2 cellular contexts compared by ENCODE assay signal in the genomic region with DNA sequence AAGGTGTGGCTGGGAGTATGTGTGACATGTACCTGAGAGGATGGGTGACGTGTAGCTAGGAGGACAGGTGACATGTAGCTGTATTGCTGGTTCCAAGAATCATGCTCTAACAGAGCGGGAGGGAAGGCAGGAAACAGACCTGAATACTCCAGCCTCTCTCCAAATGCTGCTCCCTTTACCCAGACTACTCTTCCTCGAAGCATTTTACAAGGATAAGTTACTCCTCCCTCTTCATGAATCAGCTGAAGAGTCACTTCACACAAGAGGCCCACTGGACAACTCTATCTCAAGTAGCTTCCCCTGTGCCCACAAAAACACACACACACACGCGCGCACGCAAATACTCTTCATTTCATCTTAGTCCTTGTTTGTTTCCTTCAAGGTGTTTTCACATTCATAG.
TF ChIP-seq lines count a peak whose summit lies in the region.

No MANE protein-coding gene starts in this region.

TF ChIP-seq in IMR-90, 13 proteins besides CTCF, POLR2A, EP300 and RAD21:
- TF ChIP-seq CHD1 (IDR thresholded peaks at IDR 0.05; ENCODE audit: low read depth, low read length), result no peak
- TF ChIP-seq NFE2L2 (IDR thresholded peaks at IDR 0.05; ENCODE audit: low read depth, low read length), result no peak
- TF ChIP-seq MAZ (IDR thresholded peaks at IDR 0.05; ENCODE audit: borderline replicate concordance, low read depth, low read length), result no peak
- no peak for TF ChIP-seq BHLHE40 (IDR thresholded peaks at IDR 0.05; ENCODE audit: low read depth, low read length)
- no peak for TF ChIP-seq MXI1 (IDR thresholded peaks at IDR 0.05; ENCODE audit: borderline replicate concordance, low read depth, low read length)
- TF ChIP-seq RCOR1 (IDR thresholded peaks at IDR 0.05; ENCODE audit: insufficient replicate concordance, low read length), result no peak
- no peak for TF ChIP-seq FOS (IDR thresholded peaks at IDR 0.05; ENCODE audit: low read depth, low read length)
- no peak for TF ChIP-seq SMC3 (IDR thresholded peaks at IDR 0.05; ENCODE audit: low read depth, low read length)
- no peak for TF ChIP-seq CEBPB (IDR thresholded peaks at IDR 0.05; ENCODE audit: low read depth, low read length)
- TF ChIP-seq, protein P1, sequence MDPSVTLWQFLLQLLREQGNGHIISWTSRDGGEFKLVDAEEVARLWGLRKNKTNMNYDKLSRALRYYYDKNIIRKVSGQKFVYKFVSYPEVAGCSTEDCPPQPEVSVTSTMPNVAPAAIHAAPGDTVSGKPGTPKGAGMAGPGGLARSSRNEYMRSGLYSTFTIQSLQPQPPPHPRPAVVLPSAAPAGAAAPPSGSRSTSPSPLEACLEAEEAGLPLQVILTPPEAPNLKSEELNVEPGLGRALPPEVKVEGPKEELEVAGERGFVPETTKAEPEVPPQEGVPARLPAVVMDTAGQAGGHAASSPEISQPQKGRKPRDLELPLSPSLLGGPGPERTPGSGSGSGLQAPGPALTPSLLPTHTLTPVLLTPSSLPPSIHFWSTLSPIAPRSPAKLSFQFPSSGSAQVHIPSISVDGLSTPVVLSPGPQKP (IDR thresholded peaks at IDR 0.05; ENCODE audit: borderline replicate concordance, low read depth, low read length), result no peak
- TF ChIP-seq MAFK (IDR thresholded peaks at IDR 0.05; ENCODE audit: low read depth, low read length), result no peak
- TF ChIP-seq, protein P2, sequence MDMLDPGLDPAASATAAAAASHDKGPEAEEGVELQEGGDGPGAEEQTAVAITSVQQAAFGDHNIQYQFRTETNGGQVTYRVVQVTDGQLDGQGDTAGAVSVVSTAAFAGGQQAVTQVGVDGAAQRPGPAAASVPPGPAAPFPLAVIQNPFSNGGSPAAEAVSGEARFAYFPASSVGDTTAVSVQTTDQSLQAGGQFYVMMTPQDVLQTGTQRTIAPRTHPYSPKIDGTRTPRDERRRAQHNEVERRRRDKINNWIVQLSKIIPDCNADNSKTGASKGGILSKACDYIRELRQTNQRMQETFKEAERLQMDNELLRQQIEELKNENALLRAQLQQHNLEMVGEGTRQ (IDR thresholded peaks at IDR 0.05; ENCODE audit: low read depth, low read length), result no peak
- TF ChIP-seq RFX5 (IDR thresholded peaks at IDR 0.05; ENCODE audit: low read depth, low read length), result no peak

TF ChIP-seq in WTC11, 78 proteins besides CTCF, POLR2A, EP300 and RAD21:
- TF ChIP-seq, protein P3, sequence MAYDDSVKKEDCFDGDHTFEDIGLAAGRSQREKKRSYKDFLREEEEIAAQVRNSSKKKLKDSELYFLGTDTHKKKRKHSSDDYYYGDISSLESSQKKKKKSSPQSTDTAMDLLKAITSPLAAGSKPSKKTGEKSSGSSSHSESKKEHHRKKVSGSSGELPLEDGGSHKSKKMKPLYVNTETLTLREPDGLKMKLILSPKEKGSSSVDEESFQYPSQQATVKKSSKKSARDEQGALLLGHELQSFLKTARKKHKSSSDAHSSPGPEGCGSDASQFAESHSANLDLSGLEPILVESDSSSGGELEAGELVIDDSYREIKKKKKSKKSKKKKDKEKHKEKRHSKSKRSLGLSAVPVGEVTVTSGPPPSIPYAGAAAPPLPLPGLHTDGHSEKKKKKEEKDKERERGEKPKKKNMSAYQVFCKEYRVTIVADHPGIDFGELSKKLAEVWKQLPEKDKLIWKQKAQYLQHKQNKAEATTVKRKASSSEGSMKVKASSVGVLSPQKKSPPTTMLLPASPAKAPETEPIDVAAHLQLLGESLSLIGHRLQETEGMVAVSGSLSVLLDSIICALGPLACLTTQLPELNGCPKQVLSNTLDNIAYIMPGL (CRISPR knock-in tag; IDR thresholded peaks at IDR 0.05), result no peak
- no peak for TF ChIP-seq CREB1 (CRISPR knock-in tag; IDR thresholded peaks at IDR 0.05)
- TF ChIP-seq ZNF396 (CRISPR knock-in tag; IDR thresholded peaks at IDR 0.05; ENCODE audit: borderline replicate concordance), result no peak
- TF ChIP-seq SOX15 (CRISPR knock-in tag; IDR thresholded peaks at IDR 0.05), result no peak
- TF ChIP-seq, protein P4, sequence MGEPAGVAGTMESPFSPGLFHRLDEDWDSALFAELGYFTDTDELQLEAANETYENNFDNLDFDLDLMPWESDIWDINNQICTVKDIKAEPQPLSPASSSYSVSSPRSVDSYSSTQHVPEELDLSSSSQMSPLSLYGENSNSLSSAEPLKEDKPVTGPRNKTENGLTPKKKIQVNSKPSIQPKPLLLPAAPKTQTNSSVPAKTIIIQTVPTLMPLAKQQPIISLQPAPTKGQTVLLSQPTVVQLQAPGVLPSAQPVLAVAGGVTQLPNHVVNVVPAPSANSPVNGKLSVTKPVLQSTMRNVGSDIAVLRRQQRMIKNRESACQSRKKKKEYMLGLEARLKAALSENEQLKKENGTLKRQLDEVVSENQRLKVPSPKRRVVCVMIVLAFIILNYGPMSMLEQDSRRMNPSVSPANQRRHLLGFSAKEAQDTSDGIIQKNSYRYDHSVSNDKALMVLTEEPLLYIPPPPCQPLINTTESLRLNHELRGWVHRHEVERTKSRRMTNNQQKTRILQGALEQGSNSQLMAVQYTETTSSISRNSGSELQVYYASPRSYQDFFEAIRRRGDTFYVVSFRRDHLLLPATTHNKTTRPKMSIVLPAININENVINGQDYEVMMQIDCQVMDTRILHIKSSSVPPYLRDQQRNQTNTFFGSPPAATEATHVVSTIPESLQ (CRISPR knock-in tag; IDR thresholded peaks at IDR 0.05), result no peak
- TF ChIP-seq, protein P2 (CRISPR knock-in tag; IDR thresholded peaks at IDR 0.05), result no peak
- TF ChIP-seq NFE2L1 (CRISPR knock-in tag; IDR thresholded peaks at IDR 0.05), result no peak
- no peak for TF ChIP-seq SMAD3 (CRISPR knock-in tag; IDR thresholded peaks at IDR 0.05; ENCODE audit: borderline replicate concordance)
- TF ChIP-seq FOXP1 (CRISPR knock-in tag; IDR thresholded peaks at IDR 0.05; ENCODE audit: borderline replicate concordance), result no peak
